Comparison of ENCODE assay signal across 9 cellular contexts in genomic region chr5:139276426-139276825, GRCh38. TPM values are rescaled to one million over a fixed set of nuclear protein-coding genes. Genes with fewer than 3 reads are reported as not detected.
A peak's percentile ranks its signal among the peaks of the same experiment; 100 is the strongest.
DNase-seq lines count a peak whose midpoint lies in the region; ATAC-seq, FAIRE-seq and TF ChIP-seq lines count a peak whose summit lies in the region.
"Had no signal": no experiment of that assay in that cellular context is flagged by ENCODE, and none has a peak within 500 bp of the region (broad histone marks: within the 10 kb centered on the region; RNA-seq: fewer than 3 reads in every experiment).

No MANE protein-coding gene starts in this region.

- H3K27ac ChIP-seq in A549 (peak overlapping the region; percentile 94 to 97; a peak in 5 of 6 replicates), SU-DHL-6 (ENCODE audit: low read depth, low read length) (peak overlapping the region; percentile 59)

- FAIRE-seq in A549 (lab: Jason Lieb, UNC) = no peak
- FAIRE-seq: islet of Langerhans had no signal

- TF ChIP-seq POLR2A in A549 (IDR thresholded peaks at IDR 0.05; ENCODE audit: low read length) = no peak

- TF ChIP-seq RAD21 in A549 (conservative IDR thresholded peaks at IDR 0.05 in 1 of 2, IDR thresholded peaks at IDR 0.05 in 1 of 2) = no peak

- peaks cover 65% of the 10 kb centered on the region for H3F3A ChIP-seq in SU-DHL-6 (ENCODE audit: insufficient read depth)

- H3K4me2 ChIP-seq in A549 (peak overlapping the region; percentile 97), SU-DHL-6 (ENCODE audit: low read depth, low read length, poor library complexity, severe bottlenecking) (peak overlapping the region; percentile 81)

- peaks cover 47% of the 10 kb centered on the region for H3K79me2 ChIP-seq in SU-DHL-6 (ENCODE audit: insufficient read depth, low read length)

- no peak for TF ChIP-seq EP300 in A549 (IDR thresholded peaks at IDR 0.05)

- H3K4me1 ChIP-seq in A549 = peaks cover 78% of the 10 kb centered on the region

- peak overlapping the region; percentile 80 for H3K4me3 ChIP-seq in A549
- peak overlapping the region; percentile 79 for H3K4me3 ChIP-seq in GM06990 (replicated peaks; ENCODE audit: low read depth, low read length)
- peak overlapping the region; percentile 77 for H3K4me3 ChIP-seq in SU-DHL-6 (ENCODE audit: insufficient read depth, low read length, poor library complexity, severe bottlenecking)
- peak overlapping the region; percentile 55 for H3K4me3 ChIP-seq in iPS-18c (ENCODE audit: insufficient read depth, low read depth, low read length)

- no peaks in the 10 kb centered on the region for H3K9me3 ChIP-seq in A549
- H3K9me3 ChIP-seq in SU-DHL-6 (ENCODE audit: insufficient read depth, low read length) = no peaks in the 10 kb centered on the region
- H3K9me3 ChIP-seq in iPS-18c (ENCODE audit: control insufficient read depth, insufficient read depth, low read length) = no peaks in the 10 kb centered on the region

- H3K9me2 ChIP-seq in SU-DHL-6 (replicated peaks; ENCODE audit: insufficient read depth, low read length) = no peaks in the 10 kb centered on the region

- H3K9ac ChIP-seq in SU-DHL-6 (ENCODE audit: low read length) = peak overlapping the region; percentile 97

- POLR2A ChIA-PET in A549 (lab: Yijun Ruan, JAX) = interaction anchor here (0.8 to 2.8 kb wide), 3 partner anchors 17 to 701 kb away, joined by 3 to 15 read pairs (median 3); partner anchors contain the start of genes HSPA9 and MATR3

- ATAC-seq in A549 (no peak), GM19324 (IDR thresholded peaks at IDR 0.05; ENCODE audit: low FRiP score, unreplicated experiment) (no peak)

- TF ChIP-seq CTCF in A549 (IDR thresholded peaks at IDR 0.05) (no peak), GM06990 (IDR thresholded peaks at IDR 0.05; ENCODE audit: insufficient read depth, low read length, poor library complexity, severe bottlenecking) (no peak), SU-DHL-6 (IDR thresholded peaks at IDR 0.05; ENCODE audit: insufficient read depth, low read length, poor library complexity, severe bottlenecking) (no peak)

- H4K20me1 ChIP-seq in SU-DHL-6 (ENCODE audit: low read depth, low read length) = peaks cover 14% of the 10 kb centered on the region; the same call in 1 of the 2 replicates

- no peaks in the 10 kb centered on the region for H3K27me3 ChIP-seq in GM06990 (replicated peaks; ENCODE audit: control insufficient read depth, insufficient read depth, low read length)
- no peaks in the 10 kb centered on the region for H3K27me3 ChIP-seq in SU-DHL-6 (ENCODE audit: low read length)

- no peak overlapping the region for H2AFZ ChIP-seq in SU-DHL-6 (ENCODE audit: low read depth, low read length, severe bottlenecking)

- H3K36me3 ChIP-seq in GM06990 (ENCODE audit: control insufficient read depth, insufficient read depth, low read length) (peaks cover 12% of the 10 kb centered on the region), SU-DHL-6 (ENCODE audit: low read length) (peaks cover 41% of the 10 kb centered on the region)

- CTCF ChIA-PET in A549 (lab: Yijun Ruan, JAX) = interaction anchor here (0.6 to 2.4 kb wide), 7 partner anchors 10 to 697 kb away, joined by 3 to 8 read pairs (median 4); partner anchors contain the start of gene PAIP2

- DNase-seq in A549 (ENCODE audit: low read depth in 1 of 2, low spot score in 1 of 2) (no peak), GM06990 (ENCODE audit: extremely low read depth, insufficient read length) (no peak), globus pallidus (ENCODE audit: low spot score) (no peak), NCI-H2196 treated with DMSO at 0.1 percent for 48 hours (lab: John Stamatoyannopoulos, UW; ENCODE audit: unreplicated experiment) (no peak)
- no peak for DNase-seq in stimulated activated CD4-positive, alpha-beta T cell treated with anti-CD3 and anti-CD28 coated beads, Interleukin-2, amount 100 ng/mL, for 48 hours

- 28% methylated on average over 2 of the region's 2 CpGs for WGBS in A549 (ENCODE audit: missing lambda C conversion rate)

TF ChIP-seq in A549, 52 proteins besides CTCF, POLR2A, EP300 and RAD21:
- TF ChIP-seq EHMT2 (IDR thresholded peaks at IDR 0.05; ENCODE audit: low read depth) (no peak), ZC3H11A (IDR thresholded peaks at IDR 0.05) (no peak), HDAC2 (IDR thresholded peaks at IDR 0.05) (no peak), PBX3 (IDR thresholded peaks at IDR 0.05) (no peak), NFE2L2 (conservative IDR thresholded peaks at IDR 0.05; ENCODE audit: low read length) (no peak), CBX8 (IDR thresholded peaks at IDR 0.05) (no peak), EHF (CRISPR knock-in tag; IDR thresholded peaks at IDR 0.05) (no peak), HOXA7 (CRISPR knock-in tag; IDR thresholded peaks at IDR 0.05) (peak; percentile 38; the same call in 1 of the 2 replicates)

RNA-seq across cellular contexts. Expression of gene MATR3, which starts 17.1 kb away (rescaled TPM):
- polyA plus RNA-seq in A549 (2011; rRNA removed) (157 and 178 TPM in 2 replicates), A549 (2017; fragmentation: RNase III; extraction: RNeasy Plus Mini Kit Qiagen cat#74134 plus additional on column Dnase treatment) (181 to 189 TPM (median 187 TPM) in 3 replicates)
- 30.2 and 39.2 TPM in 2 replicates for polyA plus RNA-seq in A549 (2012; cell fraction: cytosol; rRNA removed)
- 40.1 and 59.7 TPM in 2 replicates for polyA plus RNA-seq in A549 (2012; cell fraction: nucleus; rRNA removed)
- 175 and 206 TPM in 2 replicates for polyA minus RNA-seq in A549 (2011; rRNA and poly(A)+ RNA removed)
